In genomic region chr19:16197188-16197621, GRCh38 we compare ENCODE assay signal across 1 cellular context.
TF ChIP-seq lines count a peak whose summit lies in the region.

No MANE protein-coding gene starts in this region.

TF ChIP-seq in K562, 482 proteins besides CTCF, POLR2A, EP300 and RAD21 (continued from another document and continues in another):
- TF ChIP-seq STAT6 (CRISPR knock-in tag; IDR thresholded peaks at IDR 0.05) (no peak), ZNF280B (CRISPR knock-in tag; IDR thresholded peaks at IDR 0.05) (no peak), ZNF184 (CRISPR knock-in tag; IDR thresholded peaks at IDR 0.05) (no peak), SRSF1 (IDR thresholded peaks at IDR 0.05; ENCODE audit: low read depth, low read length) (no peak), ZFP30 (CRISPR knock-in tag; IDR thresholded peaks at IDR 0.05; ENCODE audit: borderline replicate concordance) (no peak), GATA2 (CRISPR knock-in tag; IDR thresholded peaks at IDR 0.05) (peak; percentile 61), SP2 (IDR thresholded peaks at IDR 0.05; ENCODE audit: extremely low read depth, low read depth, low read length, poor library complexity, severe bottlenecking) (no peak), NR4A1 (CRISPR knock-in tag; IDR thresholded peaks at IDR 0.05) (no peak), NR4A1 (tag; IDR thresholded peaks at IDR 0.05) (no peak), PRPF4 (IDR thresholded peaks at IDR 0.05; ENCODE audit: insufficient read depth, low read depth, low read length, poor library complexity, severe bottlenecking) (no peak), SOX6 (IDR thresholded peaks at IDR 0.05) (peak; percentile 90), HCFC1 (IDR thresholded peaks at IDR 0.05; ENCODE audit: low read depth, low read length) (no peak), KAT8 (IDR thresholded peaks at IDR 0.05; ENCODE audit: low read depth) (no peak), HMBOX1 (IDR thresholded peaks at IDR 0.05) (peak; percentile 86), KLF6 (CRISPR knock-in tag; IDR thresholded peaks at IDR 0.05; ENCODE audit: borderline replicate concordance) (no peak), ATF7 (IDR thresholded peaks at IDR 0.05) (no peak; the same call in 1 of the 2 replicates), ETV5 (CRISPR knock-in tag; IDR thresholded peaks at IDR 0.05; ENCODE audit: low read depth) (no peak), HLTF (IDR thresholded peaks at IDR 0.05) (no peak), PKNOX1 (IDR thresholded peaks at IDR 0.05) (peak; percentile 91), SMARCA4 (IDR thresholded peaks at IDR 0.05) (peak; percentile 92), HSF4 (CRISPR knock-in tag; IDR thresholded peaks at IDR 0.05; ENCODE audit: borderline replicate concordance) (no peak), MBD1 (CRISPR knock-in tag; IDR thresholded peaks at IDR 0.05) (no peak), MTA3 (IDR thresholded peaks at IDR 0.05; ENCODE audit: borderline replicate concordance) (no peak; the same call in 1 of the 2 replicates), ARID4B (CRISPR knock-in tag; IDR thresholded peaks at IDR 0.05) (no peak), TCFL5 (CRISPR knock-in tag; conservative IDR thresholded peaks at IDR 0.05) (no peak), ZZZ3 (IDR thresholded peaks at IDR 0.05) (no peak), WHSC1 (IDR thresholded peaks at IDR 0.05; ENCODE audit: low read length) (no peak), MEF2D (tag; conservative IDR thresholded peaks at IDR 0.05; ENCODE audit: low read depth) (no peak), HDAC2 (IDR thresholded peaks at IDR 0.05) (peak; percentile 98), ZNF639 (CRISPR knock-in tag; conservative IDR thresholded peaks at IDR 0.05 in 1 of 2, IDR thresholded peaks at IDR 0.05 in 1 of 2) (no peak), CTBP1 (IDR thresholded peaks at IDR 0.05; ENCODE audit: borderline replicate concordance) (no peak), ZNF133 (CRISPR knock-in tag; IDR thresholded peaks at IDR 0.05) (no peak), YY1 (IDR thresholded peaks at IDR 0.05; ENCODE audit: borderline replicate concordance in 1 of 3, control insufficient read depth in 1 of 3, extremely low read depth in 1 of 3, insufficient read depth in 3 of 3, insufficient read length in 1 of 3, insufficient replicate concordance in 2 of 3, low read depth in 1 of 3, low read length in 2 of 3) (no peak), NR1H2 (CRISPR knock-in tag; IDR thresholded peaks at IDR 0.05) (no peak), SMAD3 (CRISPR knock-in tag; conservative IDR thresholded peaks at IDR 0.05) (no peak), ZNF408 (CRISPR knock-in tag; IDR thresholded peaks at IDR 0.05; ENCODE audit: low read depth) (no peak), TBL1XR1 (IDR thresholded peaks at IDR 0.05; ENCODE audit: low read length in 2 of 2) (peak in 1 of 2 experiments; percentile 54; a peak in 1 of 4 replicates), ZBED1 (IDR thresholded peaks at IDR 0.05) (no peak), FIP1L1 (IDR thresholded peaks at IDR 0.05; ENCODE audit: low read depth, low read length, poor library complexity, severe bottlenecking) (no peak), HDAC8 (tag; IDR thresholded peaks at IDR 0.05) (no peak), BACH1 (tag; IDR thresholded peaks at IDR 0.05) (no peak), TEAD2 (tag; IDR thresholded peaks at IDR 0.05) (peak; percentile 63; the same call in 1 of the 2 replicates), GTF2E2 (tag; IDR thresholded peaks at IDR 0.05) (no peak), RBM15 (IDR thresholded peaks at IDR 0.05; ENCODE audit: insufficient read depth, low read length) (no peak), SMAD1 (IDR thresholded peaks at IDR 0.05; ENCODE audit: low read depth, low read length, partially characterized antibody) (no peak), ARID3A (IDR thresholded peaks at IDR 0.05; ENCODE audit: borderline replicate concordance, low read depth, low read length) (peak; percentile 81), ZNF696 (CRISPR knock-in tag; conservative IDR thresholded peaks at IDR 0.05) (no peak), HNRNPK (IDR thresholded peaks at IDR 0.05; ENCODE audit: low read depth, low read length, poor library complexity, severe bottlenecking) (no peak), GATAD2B (IDR thresholded peaks at IDR 0.05; ENCODE audit: borderline replicate concordance) (no peak; the same call in 1 of the 2 replicates)
